ENCODE assay signal across 1 cellular context in genomic region chr19:6282393-6282792, GRCh38.
TF ChIP-seq lines count a peak whose summit lies in the region.

No MANE protein-coding gene starts in this region.

TF ChIP-seq in HepG2, 621 proteins besides CTCF, POLR2A, EP300 and RAD21:
- peak; percentile 34; the same call in 1 of the 2 replicates for TF ChIP-seq MNT (IDR thresholded peaks at IDR 0.05)
